ENCODE assay signal across 15 cellular contexts in genomic region chr20:20772492-20773047, GRCh38.
DNase-seq lines count a peak whose midpoint lies in the region; ATAC-seq and TF ChIP-seq lines count a peak whose summit lies in the region.
"Had no signal": no experiment of that assay in that cellular context is flagged by ENCODE, and none has a peak within 500 bp of the region (broad histone marks: within the 10 kb centered on the region; RNA-seq: fewer than 3 reads in every experiment).

No MANE protein-coding gene starts in this region.

- no peaks in the 10 kb centered on the region for H3K79me2 ChIP-seq in H9 (ENCODE audit: insufficient read depth, low read length)

- intact Hi-C loops in activated CD4-positive, alpha-beta memory T cell treated with anti-CD3 and anti-CD28 coated beads for 36 hours (cut with micrococcal nuclease), result no loop called here

- H3K14ac ChIP-seq in H9 (ENCODE audit: insufficient read depth, low read length), result no peak overlapping the region

- no peak overlapping the region for H3K9ac ChIP-seq in H9 (ENCODE audit: extremely low read depth, insufficient read length, low read length)

- no peak overlapping the region for H4K5ac ChIP-seq in H9 (ENCODE audit: insufficient read length, low read depth, low read length)

- H2BK120ac ChIP-seq in H9 (ENCODE audit: low read depth, low read length, poor library complexity, severe bottlenecking), result no peak overlapping the region

- no peak overlapping the region for H4K91ac ChIP-seq in H9 (ENCODE audit: insufficient read length, low read depth, low read length)

- no peak for TF ChIP-seq CTCF in H9 (conservative IDR thresholded peaks at IDR 0.05)

- no peak overlapping the region for H3K27ac ChIP-seq in H9 (ENCODE audit: insufficient read length, low read depth, low read length)
- H3K27ac ChIP-seq: PC-9 had no signal

- peaks cover 8 to 12% (median 9%) of the 10 kb centered on the region in 3 experiments; a peak in 6 of 7 replicates for H3K36me3 Mint-ChIP-seq in H9 (ENCODE audit: insufficient read depth in 1 of 3, low read depth in 3 of 3)
- no peaks in the 10 kb centered on the region for H3K36me3 Mint-ChIP-seq in activated CD4-positive, alpha-beta memory T cell treated with anti-CD3 and anti-CD28 coated beads for 36 hours
- H3K36me3 Mint-ChIP-seq: CD4-positive, CD25-positive, alpha-beta regulatory T cell had no signal

- no peak overlapping the region for H4K8ac ChIP-seq in H9 (replicated peaks; ENCODE audit: insufficient read length, low read depth, low read length)

- H3K4me3 Mint-ChIP-seq in H9, result no peak overlapping the region
- H3K4me3 Mint-ChIP-seq in activated CD4-positive, alpha-beta memory T cell treated with anti-CD3 and anti-CD28 coated beads for 36 hours, result no peak overlapping the region
- H3K4me3 Mint-ChIP-seq: CD4-positive, CD25-positive, alpha-beta regulatory T cell; T-helper 2 cell treated with Interferon-gamma antibody and Interleukin-4, amounts not matched to agents 5 μg/mL and 100 μg/mL, for 36 hours had no signal

- H2AK5ac ChIP-seq in H9 (ENCODE audit: insufficient read length, low read length), result no peak overlapping the region

- WGBS in H9 (ENCODE audit: extremely low coverage, insufficient read length, low lambda C conversion rate), result no CpG with 5 or more reads among the region's 3 CpGs

- H2AFZ ChIP-seq in H9 (ENCODE audit: low read length), result no peak overlapping the region
- H2AFZ ChIP-seq: PC-9 had no signal

- H3K4me2 ChIP-seq in H9 (ENCODE audit: insufficient read depth, insufficient read length, low read length), result no peak overlapping the region
- H3K4me2 ChIP-seq: PC-9 had no signal

- no peaks in the 10 kb centered on the region for H3K4me1 ChIP-seq in H9 (ENCODE audit: insufficient read depth, low read length)
- H3K4me1 ChIP-seq: Caco-2 had no signal

- H3K18ac ChIP-seq in H9 (ENCODE audit: insufficient read length, low read depth, low read length), result no peak overlapping the region

- CTCF ChIA-PET in activated CD4-positive, alpha-beta memory T cell treated with anti-CD3 and anti-CD28 coated beads for 36 hours (lab: Charles Lee), result no interaction called here

- no peak overlapping the region for H3K4ac ChIP-seq in H9 (ENCODE audit: low read depth, low read length)

- H3K79me1 ChIP-seq in H9 (ENCODE audit: insufficient read depth, low read depth, low read length, poor library complexity, severe bottlenecking), result no peaks in the 10 kb centered on the region

- ATAC-seq in esophagus mucosa, result peak; percentile 60

- DNase-seq in DMS79 (lab: John Stamatoyannopoulos, UW), result peak; percentile 10
- DNase-seq in NCI-H128 (lab: John Stamatoyannopoulos, UW; ENCODE audit: unreplicated experiment), result peak; percentile 24
- DNase-seq in NCI-H345 treated with DMSO at 0.1 percent for 48 hours (lab: John Stamatoyannopoulos, UW; ENCODE audit: unreplicated experiment), result peak; percentile 3
- DNase-seq in H9, result no peak
- DNase-seq in activated CD4-positive, alpha-beta memory T cell treated with anti-CD3 and anti-CD28 coated beads for 36 hours, result no peak
- DNase-seq in occipital lobe (lab: John Stamatoyannopoulos, UW), result no peak
- DNase-seq: Caco-2; CD4-positive, CD25-positive, alpha-beta regulatory T cell; H7; NCI-H187; NCI-H446 treated with DMSO at 0.1 percent for 48 hours; NCI-H748 treated with DMSO at 0.1 percent for 48 hours; PC-9 had no signal

- peaks cover 18 to 28% of the 10 kb centered on the region in 2 experiments for H3K9me3 Mint-ChIP-seq in H9
- peaks cover 4% of the 10 kb centered on the region for H3K9me3 Mint-ChIP-seq in activated CD4-positive, alpha-beta memory T cell treated with anti-CD3 and anti-CD28 coated beads for 36 hours
- H3K9me3 Mint-ChIP-seq: T-helper 2 cell treated with Interferon-gamma antibody and Interleukin-4, amounts not matched to agents 5 μg/mL and 100 μg/mL, for 36 hours had no signal

- H3T11ph ChIP-seq in H9 (ENCODE audit: low read length), result no peak overlapping the region

- H3K27me3 Mint-ChIP-seq in H9 (ENCODE audit: low read depth), result no peaks in the 10 kb centered on the region; the same call in none of the 2 replicates
- H3K27me3 Mint-ChIP-seq in activated CD4-positive, alpha-beta memory T cell treated with anti-CD3 and anti-CD28 coated beads for 36 hours, result peaks cover 19% of the 10 kb centered on the region

- H3K27ac Mint-ChIP-seq in H9, result no peak overlapping the region; a peak in 1 of 7 replicates
- H3K27ac Mint-ChIP-seq in activated CD4-positive, alpha-beta memory T cell treated with anti-CD3 and anti-CD28 coated beads for 36 hours, result no peak overlapping the region
- H3K27ac Mint-ChIP-seq: CD4-positive, CD25-positive, alpha-beta regulatory T cell; T-helper 2 cell treated with Interferon-gamma antibody and Interleukin-4, amounts not matched to agents 5 μg/mL and 100 μg/mL, for 36 hours had no signal

- H4K20me1 ChIP-seq in H9 (ENCODE audit: control insufficient read depth, insufficient read depth, insufficient read length), result no peaks in the 10 kb centered on the region

- no peak overlapping the region for H2BK20ac ChIP-seq in H9 (ENCODE audit: low read depth, low read length, poor library complexity, severe bottlenecking)

- no peak overlapping the region for H2BK5ac ChIP-seq in H9 (ENCODE audit: insufficient read length, low read length)

- no peak overlapping the region for H3K56ac ChIP-seq in H9 (ENCODE audit: insufficient read length, low read depth, low read length)

- POLR2A ChIA-PET in activated CD4-positive, alpha-beta memory T cell treated with anti-CD3 and anti-CD28 coated beads for 36 hours (lab: Charles Lee), result no interaction called here

- H3K23me2 ChIP-seq in H9 (ENCODE audit: insufficient read length, low read depth, low read length, poor library complexity, severe bottlenecking), result no peaks in the 10 kb centered on the region

- H2BK12ac ChIP-seq in H9 (ENCODE audit: insufficient read length, low read depth, low read length), result no peak overlapping the region

- no peak overlapping the region for H3K23ac ChIP-seq in H9 (ENCODE audit: insufficient read length, low read depth, low read length)

- H3K9me3 ChIP-seq in H9 (ENCODE audit: control insufficient read depth, low read depth, low read length), result peaks cover 5% of the 10 kb centered on the region

- no peaks in the 10 kb centered on the region for H3K27me3 ChIP-seq in H9 (ENCODE audit: insufficient read depth, low read length)

- H2BK15ac ChIP-seq in H9 (ENCODE audit: low read depth, low read length), result no peak overlapping the region

- H3K4me1 Mint-ChIP-seq in H9, result no peaks in the 10 kb centered on the region
- peaks cover 2% of the 10 kb centered on the region for H3K4me1 Mint-ChIP-seq in activated CD4-positive, alpha-beta memory T cell treated with anti-CD3 and anti-CD28 coated beads for 36 hours (ENCODE audit: low read depth)

Comparison
In these comparisons a context has a peak if more than half of its experiments do, and no peak if none do; other contexts are left out.
1. DNase-seq: peak in DMS79 (single experiment), NCI-H128 (single experiment) and NCI-H345 treated with DMSO at 0.1 percent for 48 hours (single experiment); none in H9 (single experiment), activated CD4-positive, alpha-beta memory T cell treated with anti-CD3 and anti-CD28 coated beads for 36 hours (single experiment) and occipital lobe (single experiment).